In the genomic region with DNA sequence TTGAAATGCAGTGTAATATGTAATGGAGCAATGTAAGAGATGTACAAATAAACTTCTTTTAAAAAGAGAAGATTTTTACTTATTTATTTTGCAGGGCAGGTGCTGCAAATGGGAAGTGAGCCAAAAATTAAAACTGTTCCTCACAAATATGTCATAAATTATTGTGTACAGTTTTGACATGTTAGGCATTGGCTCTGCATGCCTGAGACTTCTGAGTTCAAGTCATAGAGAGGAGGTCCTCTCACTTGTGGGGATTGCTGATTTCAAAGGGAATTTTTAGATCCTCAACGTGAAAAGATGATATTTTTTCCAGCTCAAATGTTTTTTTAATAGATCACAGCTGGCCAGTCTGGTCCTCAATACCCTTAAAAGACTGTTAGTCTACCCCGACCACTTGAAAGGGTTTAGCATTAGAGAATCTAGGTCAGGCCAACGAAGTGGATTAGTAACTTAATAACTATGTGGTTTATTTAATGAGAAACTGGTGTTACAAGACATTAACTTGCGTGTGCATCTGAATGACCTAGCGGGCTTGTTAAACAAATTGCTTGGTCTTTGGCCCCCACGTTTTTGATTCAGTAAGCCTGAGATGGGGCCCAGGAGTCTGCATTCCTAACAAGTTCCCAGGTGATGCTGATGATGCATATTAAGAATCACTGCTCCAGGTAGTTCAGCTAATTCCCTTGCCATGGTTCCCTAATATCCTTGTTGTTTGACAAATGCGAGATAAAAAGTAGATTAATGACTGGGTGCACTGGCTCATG, we compare ENCODE assay signal across 11 cellular contexts. TPM values are rescaled to one million over a fixed set of nuclear protein-coding genes. Genes with fewer than 3 reads are reported as not detected.
DNase-seq lines count a peak whose midpoint lies in the region; ATAC-seq, FAIRE-seq and TF ChIP-seq lines count a peak whose summit lies in the region.
"Had no signal": no experiment of that assay in that cellular context is flagged by ENCODE, and none has a peak within 500 bp of the region (broad histone marks: within the 10 kb centered on the region; RNA-seq: fewer than 3 reads in every experiment).

No MANE protein-coding gene starts in this region.

- peak; percentile 42 for FAIRE-seq in kidney (lab: Jason Lieb, UNC)

- H3K4me3 ChIP-seq in kidney (ENCODE audit: low read length in 2 of 2): no peak overlapping the region
- H3K4me3 ChIP-seq in mucosa of descending colon: no peak overlapping the region
- no peak overlapping the region for H3K4me3 ChIP-seq in heart right ventricle
- H3K4me3 ChIP-seq: stomach had no signal

- H3K36me3 ChIP-seq in kidney (ENCODE audit: control insufficient read depth in 1 of 2, insufficient read depth in 2 of 2, low read length in 2 of 2): no peaks in the 10 kb centered on the region
- H3K36me3 ChIP-seq in mucosa of descending colon (ENCODE audit: low read depth): no peaks in the 10 kb centered on the region
- peaks cover 0 to 17% (median 0%) of the 10 kb centered on the region in 9 donors for H3K36me3 ChIP-seq in heart right ventricle

- peak overlapping the region in 1 of 2 donors; percentile 30 for H3K9ac ChIP-seq in kidney (ENCODE audit: low read length in 2 of 2)

- H3K4me1 ChIP-seq in kidney (ENCODE audit: control insufficient read depth in 1 of 2, insufficient read depth in 1 of 2, low read depth in 1 of 2, low read length in 2 of 2): peaks cover 7 to 10% of the 10 kb centered on the region in 2 donors
- H3K4me1 ChIP-seq in mucosa of descending colon (ENCODE audit: low read depth): no peaks in the 10 kb centered on the region
- no peaks in the 10 kb centered on the region for H3K4me1 ChIP-seq in heart right ventricle

- DNase-seq in HK-2 (ENCODE audit: unreplicated experiment): peak; percentile 35
- DNase-seq in kidney: no peak
- no peak for DNase-seq in mucosa of descending colon
- no peak for DNase-seq in NCI-H2171 (lab: John Stamatoyannopoulos, UW)
- DNase-seq in NCI-H526 (lab: John Stamatoyannopoulos, UW): no peak
- DNase-seq in heart right ventricle: no peak
- DNase-seq: activated CD4-positive, alpha-beta T cell treated with anti-CD3 and anti-CD28 coated beads for 1 hour; stimulated activated CD4-positive, alpha-beta T cell treated with anti-CD3 and anti-CD28 coated beads, Interleukin-12 subunit alpha, Interleukin-12 subunit beta, amount 100 ng/mL, for 4 hours; stomach had no signal

- ATAC-seq in GM18508 (IDR thresholded peaks at IDR 0.05; ENCODE audit: insufficient read depth, unreplicated experiment) (peak; percentile 53), GM21737 (IDR thresholded peaks at IDR 0.05; ENCODE audit: unreplicated experiment) (peak; percentile 69), mucosa of descending colon (no peak), heart right ventricle (no peak)

- intact Hi-C loops in kidney (cut with DNase I) (no loop called here), mucosa of descending colon (cut with DNase I, micrococcal nuclease) (no loop called here), heart right ventricle (cut with DNase I) (no loop called here)

- H3K27ac ChIP-seq in kidney (ENCODE audit: low read depth in 2 of 2, low read length in 2 of 2) (peak overlapping the region; percentile 81), heart right ventricle (no peak overlapping the region)
- H3K27ac ChIP-seq: stomach had no signal

- 85 to 87% methylated on average over 7 of the region's 7 CpGs for WGBS in heart right ventricle, 2 donors

- H3K9me3 ChIP-seq in kidney (ENCODE audit: control insufficient read depth in 1 of 2, low read length in 2 of 2) (no peaks in the 10 kb centered on the region), mucosa of descending colon (no peaks in the 10 kb centered on the region), heart right ventricle (no peaks in the 10 kb centered on the region)
- H3K9me3 ChIP-seq: stomach had no signal

- no peaks in the 10 kb centered on the region for H3K27me3 ChIP-seq in heart right ventricle
- H3K27me3 ChIP-seq: stomach had no signal

- no peak for TF ChIP-seq CTCF in kidney (IDR thresholded peaks at IDR 0.05; ENCODE audit: borderline replicate concordance, extremely low read depth, insufficient read depth)
- TF ChIP-seq CTCF in mucosa of descending colon (IDR thresholded peaks at IDR 0.05): no peak
- TF ChIP-seq CTCF in heart right ventricle (IDR thresholded peaks at IDR 0.05): no peak

RNA-seq across cellular contexts. Expression of a gene that starts 30.9 kb away (rescaled TPM):
- total RNA-seq in kidney (15.7 TPM), mucosa of descending colon (10 to 100 TPM in 2 of 3 donors, 1 to 10 TPM in 1; 8.5 to 13.5 (median 10.5) TPM), heart right ventricle (1 to 10 TPM; 5.5 to 6.9 (median 6.1) TPM)
- polyA plus RNA-seq in kidney (ENCODE audit: insufficient read depth, low read depth, low replicate concordance) (10.8 TPM), heart right ventricle (1 to 10 TPM; 3.6 to 4.0 TPM)

RNA-seq across cellular contexts. Expression of a gene that starts 55.3 kb away (rescaled TPM):
- total RNA-seq in kidney (20.9 TPM), mucosa of descending colon (10 to 100 TPM; 12.5 to 18.4 (median 17.0) TPM), heart right ventricle (1 to 10 TPM; 4.0 to 9.0 (median 4.7) TPM)
- polyA plus RNA-seq in kidney (ENCODE audit: insufficient read depth, low read depth, low replicate concordance) (24.0 TPM), heart right ventricle (1 to 10 TPM; 4.4 to 6.5 TPM)

Comparison
In these comparisons a context has a peak if more than half of its experiments do, and no peak if none do; other contexts are left out.
1. ATAC-seq: peak in GM18508 (single experiment) and GM21737 (single experiment); none in mucosa of descending colon (single experiment) and heart right ventricle (0 of 8).
2. H3K27ac ChIP-seq: peak in kidney (2 of 2); none in heart right ventricle (0 of 10).